In the genomic region with DNA sequence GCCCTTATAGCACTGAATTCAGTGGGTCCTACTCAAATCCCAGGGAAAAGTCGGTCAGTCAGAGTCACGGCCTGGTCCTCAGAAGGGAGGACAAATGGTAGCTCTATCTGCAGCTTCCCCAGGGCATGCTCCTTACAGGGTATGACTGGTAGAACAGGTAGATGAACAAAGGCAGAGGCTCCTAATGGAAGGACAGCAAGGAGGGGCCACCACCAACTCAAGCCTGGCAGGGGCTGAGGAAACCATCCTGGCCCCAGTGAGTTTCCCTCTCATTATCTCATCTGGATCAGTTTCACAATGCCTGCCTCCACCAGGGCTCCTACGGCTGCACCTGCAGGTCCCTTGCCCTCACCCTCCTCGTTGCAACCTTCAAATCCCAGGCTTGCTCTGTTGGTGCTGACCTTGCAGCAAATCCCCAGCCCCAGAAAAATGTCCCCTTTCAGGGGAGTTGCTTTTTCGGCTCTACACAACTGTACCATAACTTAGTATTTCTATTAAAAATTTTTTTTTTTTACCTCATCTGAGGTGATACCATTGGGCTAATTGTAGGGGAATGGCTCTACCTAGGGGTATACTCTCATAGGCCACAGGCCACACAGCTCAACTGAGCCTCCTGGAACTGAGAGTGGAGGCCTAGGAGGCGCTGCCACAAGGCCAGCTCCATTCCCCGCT, we compare ENCODE assay signal across 8 cellular contexts. TPM values are rescaled to one million over a fixed set of nuclear protein-coding genes. Genes with fewer than 3 reads are reported as not detected.
DNase-seq lines count a peak whose midpoint lies in the region; ATAC-seq, FAIRE-seq and TF ChIP-seq lines count a peak whose summit lies in the region.

No MANE protein-coding gene starts in this region.

- FAIRE-seq in keratinocyte (lab: Jason Lieb, UNC) = no peak

- H3K27ac ChIP-seq in SJSA1 (peak overlapping the region; percentile 77; the same call in 1 of the 2 replicates), keratinocyte (ENCODE audit: control insufficient read depth, insufficient read depth, low read length) (peak overlapping the region; percentile 73)

- peaks cover 63% of the 10 kb centered on the region for H3K36me3 ChIP-seq in SJSA1
- peaks cover 21 to 38% of the 10 kb centered on the region in 2 experiments for H3K36me3 ChIP-seq in keratinocyte (ENCODE audit: control insufficient read depth in 2 of 2, extremely low read depth in 1 of 2, insufficient read depth in 2 of 2, low read length in 2 of 2)

- CTCF ChIA-PET in GM10248 (lab: Yijun Ruan, JAX) = interaction anchor here (1.1 to 2.9 kb wide), 5 partner anchors 8 to 34 kb away, joined by 3 to 11 read pairs (median 6); no protein-coding TSS in a partner anchor

- H3K4me2 ChIP-seq in keratinocyte (ENCODE audit: control insufficient read depth, extremely low read depth, insufficient read depth, low read depth, low read length) = peak overlapping the region; percentile 30

- H3K27me3 Mint-ChIP-seq in CD14-positive monocyte (ENCODE audit: low read depth in 3 of 3) = peaks cover 0 to 6% (median 0%) of the 10 kb centered on the region in 3 donors

- peak overlapping the region; percentile 48 for H3K9ac ChIP-seq in keratinocyte (ENCODE audit: control insufficient read depth, extremely low read depth, insufficient read depth, low read length)

- ATAC-seq in GM21447 (IDR thresholded peaks at IDR 0.05; ENCODE audit: unreplicated experiment) (peak; percentile 1), left colon (no peak)

- TF ChIP-seq CTCF in CD14-positive monocyte (IDR thresholded peaks at IDR 0.05) = no peak
- no peak for TF ChIP-seq CTCF in keratinocyte (optimal IDR thresholded peaks at IDR 0.05 in 1 of 3, IDR thresholded peaks at IDR 0.05 in 1 of 3, conservative IDR thresholded peaks at IDR 0.05 in 1 of 3; ENCODE audit: extremely low read depth in 1 of 3, insufficient read depth in 2 of 3, low read length in 3 of 3)
- TF ChIP-seq CTCF in GM10248 (IDR thresholded peaks at IDR 0.05; ENCODE audit: control extremely low read depth, extremely low read depth, low read depth, missing control alignments) = no peak

- H3K36me3 Mint-ChIP-seq in CD14-positive monocyte = peaks cover 56 to 57% of the 10 kb centered on the region in 2 donors

- H2AFZ ChIP-seq in keratinocyte (ENCODE audit: control insufficient read depth, low read length) = no peak overlapping the region

- H3K4me1 ChIP-seq in SJSA1 (replicated peaks) = peaks cover 32% of the 10 kb centered on the region
- H3K4me1 ChIP-seq in keratinocyte (ENCODE audit: control insufficient read depth, extremely low read depth, insufficient read depth, low read length) = peaks cover 52% of the 10 kb centered on the region

- H3K9me3 Mint-ChIP-seq in CD14-positive monocyte = no peaks in the 10 kb centered on the region

- no peak overlapping the region for H3K4me3 ChIP-seq in SJSA1
- H3K4me3 ChIP-seq in keratinocyte (ENCODE audit: control insufficient read depth in 2 of 3, extremely low read depth in 1 of 3, insufficient read depth in 2 of 3, low read depth in 1 of 3, low read length in 3 of 3) = no peak overlapping the region

- peaks cover 72% of the 10 kb centered on the region for H3K4me1 Mint-ChIP-seq in CD14-positive monocyte

- H3K9me3 ChIP-seq in SJSA1 (replicated peaks) (no peaks in the 10 kb centered on the region), keratinocyte (ENCODE audit: control insufficient read depth, low read depth, low read length) (no peaks in the 10 kb centered on the region)

- peaks cover 20% of the 10 kb centered on the region for H4K20me1 ChIP-seq in keratinocyte (ENCODE audit: control insufficient read depth, extremely low read depth, insufficient read depth, low read length)

- POLR2A ChIA-PET in GM10248 (lab: Yijun Ruan, JAX) = interaction anchor here (0.7 to 2.1 kb wide), 7 partner anchors 10 to 398 kb away, joined by 3 to 9 read pairs (median 4); a partner anchor contains a TSS

- peaks cover 36% of the 10 kb centered on the region for H3K79me2 ChIP-seq in keratinocyte (ENCODE audit: control insufficient read depth, insufficient read depth, low read length)

- H3K9me1 ChIP-seq in keratinocyte (ENCODE audit: control insufficient read depth, extremely low read depth, insufficient read depth, low read length) = no peaks in the 10 kb centered on the region

- intact Hi-C loops in CD14-positive monocyte (cut with micrococcal nuclease) = loop anchor here (2.0 to 10.0 kb wide), 2 partner anchors 18 to 96 kb away; a partner anchor contains a TSS
- intact Hi-C loops in left colon (cut with DNase I, micrococcal nuclease) = loop anchor here in 1 of 2 donors (10.0 kb wide), 1 partner anchor 134 kb away; a partner anchor contains a TSS

- no peaks in the 10 kb centered on the region for H3K27me3 ChIP-seq in SJSA1 (replicated peaks)
- H3K27me3 ChIP-seq in keratinocyte (ENCODE audit: control insufficient read depth, extremely low read depth, insufficient read depth, low read length) = no peaks in the 10 kb centered on the region

- DNase-seq in CD14-positive monocyte (ENCODE audit: low spot score) (no peak), SJSA1 (ENCODE audit: low read depth in 1 of 2, low spot score in 2 of 2) (no peak), keratinocyte (ENCODE audit: low read depth, low spot score) (no peak), NCI-H526 (lab: John Stamatoyannopoulos, UW) (no peak), GM10248 (ENCODE audit: extremely low spot score) (no peak), left colon (no peak), GM19240 (ENCODE audit: insufficient read length, low spot score) (no peak)

- peak overlapping the region; percentile 99 to 100 (median 99) for H3K27ac Mint-ChIP-seq in CD14-positive monocyte

- dilution Hi-C loops in keratinocyte (cut with MboI; ENCODE audit: extremely low pct_ligation_motif_present, low sequenced_read_pairs) = no loop called here

- H3K4me3 Mint-ChIP-seq in CD14-positive monocyte = peak overlapping the region in 1 of 2 donors; percentile 97

RNA-seq across cellular contexts. Expression of a gene that starts 2.4 kb away (rescaled TPM):
- polyA plus RNA-seq in CD14-positive monocyte = 100 to 1,000 TPM; 119 to 135 TPM
- total RNA-seq in SJSA1 (2014; rRNA removed; shearing (Covaris generic)) = 0.11 TPM in 1 of 2 replicates, not detected in the other
- 0.02 to 0.13 TPM (median 0.03 TPM) in 3 replicates for polyA plus RNA-seq in keratinocyte
- 0.20 TPM for polyA plus RNA-seq in keratinocyte (2011; ENCODE audit: low read depth)
- polyA plus RNA-seq in keratinocyte (2011; cell fraction: cytosol; rRNA removed) = not detected in 2 replicates
- polyA plus RNA-seq in keratinocyte (2011; cell fraction: nucleus; rRNA removed) = 0.09 and 0.12 TPM in 2 replicates
- polyA plus RNA-seq in keratinocyte (2012; ENCODE audit: low replicate concordance) = 0.03 and 0.14 TPM in 2 replicates
- polyA minus RNA-seq in keratinocyte = 0.13 to 0.26 TPM in 2 of 3 replicates, not detected in the other
- 1.2 TPM for polyA minus RNA-seq in keratinocyte (2011; cell fraction: cytosol; rRNA and poly(A)+ RNA removed)
- polyA minus RNA-seq in keratinocyte (2011; cell fraction: nucleus; rRNA and poly(A)+ RNA removed) = 0.54 and 0.63 TPM in 2 replicates
- total RNA-seq in left colon = 1 to 10 TPM; 2.6 to 4.2 TPM

RNA-seq across cellular contexts. Expression of a gene that starts 18.8 kb away (rescaled TPM):
- polyA plus RNA-seq in CD14-positive monocyte = 10 to 100 TPM; 38.5 to 51.4 TPM
- 35.5 and 64.8 TPM in 2 replicates for total RNA-seq in SJSA1 (2014; rRNA removed; shearing (Covaris generic))
- 44.8 to 70.0 TPM (median 57.5 TPM) in 3 replicates for polyA plus RNA-seq in keratinocyte
- 31.5 TPM for polyA plus RNA-seq in keratinocyte (2011; ENCODE audit: low read depth)
- 58.8 and 93.0 TPM in 2 replicates for polyA plus RNA-seq in keratinocyte (2011; cell fraction: cytosol; rRNA removed)
- 62.5 and 88.4 TPM in 2 replicates for polyA plus RNA-seq in keratinocyte (2011; cell fraction: nucleus; rRNA removed)
- 31.8 and 69.4 TPM in 2 replicates for polyA plus RNA-seq in keratinocyte (2012; ENCODE audit: low replicate concordance)
- polyA minus RNA-seq in keratinocyte = 60.1 to 222 TPM (median 81.8 TPM) in 3 replicates
- 93.0 TPM for polyA minus RNA-seq in keratinocyte (2011; cell fraction: cytosol; rRNA and poly(A)+ RNA removed)
- polyA minus RNA-seq in keratinocyte (2011; cell fraction: nucleus; rRNA and poly(A)+ RNA removed) = 33.3 and 46.5 TPM in 2 replicates
- total RNA-seq in left colon = 10 to 100 TPM; 33.7 to 39.1 TPM
